In the genomic region with DNA sequence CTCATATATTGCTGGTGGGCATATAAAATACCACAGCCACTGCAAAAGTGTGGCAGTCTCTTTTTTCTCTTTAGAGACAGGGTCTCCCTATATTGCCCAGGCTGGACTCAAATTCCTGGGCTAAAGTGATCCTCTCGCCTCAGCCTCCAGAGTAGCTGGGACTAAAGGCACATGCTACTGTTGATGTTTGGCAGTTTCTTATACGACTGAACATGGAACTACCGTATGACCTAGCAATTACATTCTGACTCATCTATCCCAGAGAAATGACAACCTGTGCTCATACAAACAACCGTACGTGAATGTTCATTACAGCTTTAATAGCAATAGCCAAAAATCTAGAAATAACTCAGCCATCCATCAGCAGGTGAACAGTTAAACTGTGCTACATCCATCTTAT, we compare ENCODE assay signal across 1 cellular context.
TF ChIP-seq lines count a peak whose summit lies in the region.

No MANE protein-coding gene starts in this region.

TF ChIP-seq in GM12878, 131 proteins besides CTCF, POLR2A, EP300 and RAD21 (continued from another document):
- no peak for TF ChIP-seq CEBPZ (IDR thresholded peaks at IDR 0.05; ENCODE audit: low read depth, low read length)
- TF ChIP-seq ETV6 (conservative IDR thresholded peaks at IDR 0.05 in 1 of 2, IDR thresholded peaks at IDR 0.05 in 1 of 2; ENCODE audit: borderline replicate concordance in 1 of 2, low read depth in 1 of 2) = no peak
- no peak for TF ChIP-seq YY1 (IDR thresholded peaks at IDR 0.05; ENCODE audit: low read depth, low read length)
- TF ChIP-seq CBX5 (IDR thresholded peaks at IDR 0.05; ENCODE audit: low read depth) = no peak
- TF ChIP-seq PBX3 (IDR thresholded peaks at IDR 0.05; ENCODE audit: insufficient replicate concordance, low read depth, low read length) = no peak
